2 cellular contexts compared by ENCODE assay signal in genomic region chr11:36432747-36433146, GRCh38.
TF ChIP-seq lines count a peak whose summit lies in the region.

No MANE protein-coding gene starts in this region.

TF ChIP-seq in IMR-90, 13 proteins besides CTCF, POLR2A, EP300 and RAD21:
- TF ChIP-seq, protein P1, sequence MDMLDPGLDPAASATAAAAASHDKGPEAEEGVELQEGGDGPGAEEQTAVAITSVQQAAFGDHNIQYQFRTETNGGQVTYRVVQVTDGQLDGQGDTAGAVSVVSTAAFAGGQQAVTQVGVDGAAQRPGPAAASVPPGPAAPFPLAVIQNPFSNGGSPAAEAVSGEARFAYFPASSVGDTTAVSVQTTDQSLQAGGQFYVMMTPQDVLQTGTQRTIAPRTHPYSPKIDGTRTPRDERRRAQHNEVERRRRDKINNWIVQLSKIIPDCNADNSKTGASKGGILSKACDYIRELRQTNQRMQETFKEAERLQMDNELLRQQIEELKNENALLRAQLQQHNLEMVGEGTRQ (IDR thresholded peaks at IDR 0.05; ENCODE audit: low read depth, low read length), result no peak
- TF ChIP-seq MAZ (IDR thresholded peaks at IDR 0.05; ENCODE audit: borderline replicate concordance, low read depth, low read length), result no peak
- no peak for TF ChIP-seq CEBPB (IDR thresholded peaks at IDR 0.05; ENCODE audit: low read depth, low read length)
- no peak for TF ChIP-seq BHLHE40 (IDR thresholded peaks at IDR 0.05; ENCODE audit: low read depth, low read length)
- TF ChIP-seq SMC3 (IDR thresholded peaks at IDR 0.05; ENCODE audit: low read depth, low read length), result no peak
- TF ChIP-seq NFE2L2 (IDR thresholded peaks at IDR 0.05; ENCODE audit: low read depth, low read length), result no peak
- no peak for TF ChIP-seq FOS (IDR thresholded peaks at IDR 0.05; ENCODE audit: low read depth, low read length)
- TF ChIP-seq CHD1 (IDR thresholded peaks at IDR 0.05; ENCODE audit: low read depth, low read length), result no peak
- TF ChIP-seq, protein P2, sequence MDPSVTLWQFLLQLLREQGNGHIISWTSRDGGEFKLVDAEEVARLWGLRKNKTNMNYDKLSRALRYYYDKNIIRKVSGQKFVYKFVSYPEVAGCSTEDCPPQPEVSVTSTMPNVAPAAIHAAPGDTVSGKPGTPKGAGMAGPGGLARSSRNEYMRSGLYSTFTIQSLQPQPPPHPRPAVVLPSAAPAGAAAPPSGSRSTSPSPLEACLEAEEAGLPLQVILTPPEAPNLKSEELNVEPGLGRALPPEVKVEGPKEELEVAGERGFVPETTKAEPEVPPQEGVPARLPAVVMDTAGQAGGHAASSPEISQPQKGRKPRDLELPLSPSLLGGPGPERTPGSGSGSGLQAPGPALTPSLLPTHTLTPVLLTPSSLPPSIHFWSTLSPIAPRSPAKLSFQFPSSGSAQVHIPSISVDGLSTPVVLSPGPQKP (IDR thresholded peaks at IDR 0.05; ENCODE audit: borderline replicate concordance, low read depth, low read length), result no peak
- no peak for TF ChIP-seq MXI1 (IDR thresholded peaks at IDR 0.05; ENCODE audit: borderline replicate concordance, low read depth, low read length)
- no peak for TF ChIP-seq RFX5 (IDR thresholded peaks at IDR 0.05; ENCODE audit: low read depth, low read length)
- TF ChIP-seq MAFK (IDR thresholded peaks at IDR 0.05; ENCODE audit: low read depth, low read length), result no peak
- TF ChIP-seq RCOR1 (IDR thresholded peaks at IDR 0.05; ENCODE audit: insufficient replicate concordance, low read length), result no peak

TF ChIP-seq in liver, 16 proteins besides CTCF, POLR2A, EP300 and RAD21:
- TF ChIP-seq ZBTB33 (IDR thresholded peaks at IDR 0.05) (no peak), RXRA (IDR thresholded peaks at IDR 0.05) (no peak), HNF4A (conservative IDR thresholded peaks at IDR 0.05) (peak; percentile 6 to 12), FOXA2 (IDR thresholded peaks at IDR 0.05) (no peak), YY1 (IDR thresholded peaks at IDR 0.05) (no peak)
- TF ChIP-seq, protein P3, sequence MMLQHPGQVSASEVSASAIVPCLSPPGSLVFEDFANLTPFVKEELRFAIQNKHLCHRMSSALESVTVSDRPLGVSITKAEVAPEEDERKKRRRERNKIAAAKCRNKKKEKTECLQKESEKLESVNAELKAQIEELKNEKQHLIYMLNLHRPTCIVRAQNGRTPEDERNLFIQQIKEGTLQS (IDR thresholded peaks at IDR 0.05), result no peak
TF ChIP-seq in liver: peak in this region for 1.
